In genomic region chr15:58999694-59000093, GRCh38 we compare ENCODE assay signal across 19 cellular contexts. TPM values are rescaled to one million over a fixed set of nuclear protein-coding genes. Genes with fewer than 3 reads are reported as not detected.
A peak's percentile ranks its signal among the peaks of the same experiment; 100 is the strongest.
DNase-seq lines count a peak whose midpoint lies in the region; ATAC-seq, FAIRE-seq and TF ChIP-seq lines count a peak whose summit lies in the region.
"Had no signal": no experiment of that assay in that cellular context is flagged by ENCODE, and none has a peak within 500 bp of the region (broad histone marks: within the 10 kb centered on the region; RNA-seq: fewer than 3 reads in every experiment).

No MANE protein-coding gene starts in this region.

- ATAC-seq in GM12878 (no peak), HG02571 (IDR thresholded peaks at IDR 0.05; ENCODE audit: unreplicated experiment) (no peak)
- no peak for ATAC-seq in stimulated activated naive B cell treated with anti-CD40 and anti-IgM and Interleukin-4, amounts not matched to agents 10 μg/mL and 1 μg/mL and 100 μg/mL, for 72 hours (replicated peaks)
- ATAC-seq: K562 had no signal

- BruUV-seq in GM12878 (replicated peaks; lab: Mats Ljungman, UMichigan) = no TSS peak

- no peak for TF ChIP-seq EP300 in GM12878 (IDR thresholded peaks at IDR 0.05; ENCODE audit: borderline replicate concordance in 1 of 2, control insufficient read depth in 1 of 2, low read depth in 2 of 2, low read length in 2 of 2)

- peaks cover 6% of the 10 kb centered on the region for H3K36me3 Mint-ChIP-seq in activated naive CD4-positive, alpha-beta T cell treated with anti-CD3 and anti-CD28 coated beads, Interleukin-2, amount 50 U/mL, for 24 hours
- peaks cover 17% of the 10 kb centered on the region for H3K36me3 Mint-ChIP-seq in activated naive CD4-positive, alpha-beta T cell treated with anti-CD3 and anti-CD28 coated beads, Interleukin-2, amount 10 ng/mL, durations not matched to agents 7 days and 5 days
- peaks cover 5% of the 10 kb centered on the region for H3K36me3 Mint-ChIP-seq in IgD-negative memory B cell
- peaks cover 35 to 42% of the 10 kb centered on the region in 2 donors for H3K36me3 Mint-ChIP-seq in stimulated activated naive B cell treated with anti-CD40 and anti-IgM and Interleukin-4, amounts not matched to agents 10 μg/mL and 1 μg/mL and 100 μg/mL, for 72 hours

- POLR2A ChIA-PET in GM12878 (lab: Charles Lee) = interaction anchor here (0.6 kb wide), 2 partner anchors 17 to 56 kb away, joined by 6 read pairs; no protein-coding TSS in a partner anchor

- intact Hi-C loops in GM12878 (cut with micrococcal nuclease; ENCODE audit: unreplicated experiment) (no loop called here), prostate gland (cut with DNase I) (no loop called here)

- H3K4me3 ChIP-seq in GM12878 = no peak overlapping the region
- H3K4me3 ChIP-seq in prostate gland = no peak overlapping the region
- H3K4me3 ChIP-seq: A549, BLaER1, K562, Peyer's patch had no signal

- in situ Hi-C loops in GM12878 (cut with MboI) = no loop called here

- no peaks in the 10 kb centered on the region for H3K27me3 Mint-ChIP-seq in activated naive CD4-positive, alpha-beta T cell treated with anti-CD3 and anti-CD28 coated beads, Interleukin-2, amount 50 U/mL, for 24 hours
- H3K27me3 Mint-ChIP-seq in activated naive CD4-positive, alpha-beta T cell treated with anti-CD3 and anti-CD28 coated beads, Interleukin-2, amount 10 ng/mL, durations not matched to agents 7 days and 5 days = no peaks in the 10 kb centered on the region
- H3K27me3 Mint-ChIP-seq in IgD-negative memory B cell = no peaks in the 10 kb centered on the region
- no peaks in the 10 kb centered on the region for H3K27me3 Mint-ChIP-seq in stimulated activated naive B cell treated with anti-CD40 and anti-IgM and Interleukin-4, amounts not matched to agents 10 μg/mL and 1 μg/mL and 100 μg/mL, for 72 hours

- SMC1A ChIA-PET in GM12878 (lab: Charles Lee; ENCODE audit: uncharacterized antibody, unreplicated experiment) = interaction anchor here (2.2 kb wide), 1 partner anchor 11 kb away, joined by 9 read pairs; no protein-coding TSS in a partner anchor

- H2AFZ ChIP-seq in GM12878 (ENCODE audit: control insufficient read depth, low read depth, low read length) = no peak overlapping the region

- CTCF ChIA-PET in activated naive CD4-positive, alpha-beta T cell treated with anti-CD3 and anti-CD28 coated beads, Interleukin-2, amount 10 ng/mL, durations not matched to agents 7 days and 5 days (lab: Charles Lee) = no interaction called here
- CTCF ChIA-PET in GM12878 (lab: Yijun Ruan, JAX) = no interaction called here

- H3K27me3 ChIP-seq in GM12878 (replicated peaks in 1 of 2; ENCODE audit: control insufficient read depth in 2 of 2, insufficient read depth in 2 of 2, low read length in 1 of 2) = no peaks in the 10 kb centered on the region
- no peaks in the 10 kb centered on the region for H3K27me3 ChIP-seq in prostate gland (replicated peaks; ENCODE audit: insufficient read depth)
- H3K27me3 ChIP-seq: BLaER1, Peyer's patch had no signal

- peaks cover 17% of the 10 kb centered on the region for H3K4me1 ChIP-seq in GM12878 (ENCODE audit: control insufficient read depth, insufficient read depth, low read length)
- H3K4me1 ChIP-seq in prostate gland (replicated peaks) = no peaks in the 10 kb centered on the region
- H3K4me1 ChIP-seq: A549, Peyer's patch had no signal

- no peak overlapping the region for H3K4me3 Mint-ChIP-seq in activated naive CD4-positive, alpha-beta T cell treated with anti-CD3 and anti-CD28 coated beads, Interleukin-2, amount 50 U/mL, for 24 hours
- no peak overlapping the region for H3K4me3 Mint-ChIP-seq in activated naive CD4-positive, alpha-beta T cell treated with anti-CD3 and anti-CD28 coated beads, Interleukin-2, amount 10 ng/mL, durations not matched to agents 7 days and 5 days
- H3K4me3 Mint-ChIP-seq in IgD-negative memory B cell = peak overlapping the region in 1 of 4 donors; percentile 32
- peak overlapping the region; percentile 17 to 43 for H3K4me3 Mint-ChIP-seq in stimulated activated naive B cell treated with anti-CD40 and anti-IgM and Interleukin-4, amounts not matched to agents 10 μg/mL and 1 μg/mL and 100 μg/mL, for 72 hours

- H3K9me3 Mint-ChIP-seq in activated naive CD4-positive, alpha-beta T cell treated with anti-CD3 and anti-CD28 coated beads, Interleukin-2, amount 50 U/mL, for 24 hours = no peaks in the 10 kb centered on the region
- no peaks in the 10 kb centered on the region for H3K9me3 Mint-ChIP-seq in activated naive CD4-positive, alpha-beta T cell treated with anti-CD3 and anti-CD28 coated beads, Interleukin-2, amount 10 ng/mL, durations not matched to agents 7 days and 5 days
- no peaks in the 10 kb centered on the region for H3K9me3 Mint-ChIP-seq in IgD-negative memory B cell
- H3K9me3 Mint-ChIP-seq in stimulated activated naive B cell treated with anti-CD40 and anti-IgM and Interleukin-4, amounts not matched to agents 10 μg/mL and 1 μg/mL and 100 μg/mL, for 72 hours = no peaks in the 10 kb centered on the region

- peaks cover 0 to 9% of the 10 kb centered on the region in 2 experiments; a peak in 2 of 4 replicates for H3K36me3 ChIP-seq in GM12878 (ENCODE audit: control insufficient read depth in 2 of 2, insufficient read depth in 2 of 2, low read length in 1 of 2)
- no peaks in the 10 kb centered on the region for H3K36me3 ChIP-seq in prostate gland

- no peaks in the 10 kb centered on the region; the same call in 1 of the 2 replicates for H4K20me1 ChIP-seq in GM12878 (ENCODE audit: control insufficient read depth, insufficient read depth)

- H3K9me3 ChIP-seq in GM12878 (replicated peaks; ENCODE audit: control insufficient read depth, insufficient read depth, low read length) = no peaks in the 10 kb centered on the region; the same call in 2 of the 3 replicates
- H3K9me3 ChIP-seq in prostate gland = no peaks in the 10 kb centered on the region
- H3K9me3 ChIP-seq: A549, Peyer's patch had no signal

- H3K4me1 Mint-ChIP-seq in activated naive CD4-positive, alpha-beta T cell treated with anti-CD3 and anti-CD28 coated beads, Interleukin-2, amount 50 U/mL, for 24 hours = peaks cover 68% of the 10 kb centered on the region
- peaks cover 28% of the 10 kb centered on the region for H3K4me1 Mint-ChIP-seq in activated naive CD4-positive, alpha-beta T cell treated with anti-CD3 and anti-CD28 coated beads, Interleukin-2, amount 10 ng/mL, durations not matched to agents 7 days and 5 days
- H3K4me1 Mint-ChIP-seq in IgD-negative memory B cell = peaks cover 40 to 53% (median 52%) of the 10 kb centered on the region in 3 donors
- peaks cover 34 to 62% of the 10 kb centered on the region in 2 donors for H3K4me1 Mint-ChIP-seq in stimulated activated naive B cell treated with anti-CD40 and anti-IgM and Interleukin-4, amounts not matched to agents 10 μg/mL and 1 μg/mL and 100 μg/mL, for 72 hours

- no peak for DNase-seq in activated naive CD4-positive, alpha-beta T cell treated with anti-CD3 and anti-CD28 coated beads, Interleukin-2, amount 10 ng/mL, durations not matched to agents 7 days and 5 days
- DNase-seq in GM12878 (ENCODE audit: low read depth, low spot score) (no peak), prostate gland (ENCODE audit: low spot score) (no peak)
- no peak for DNase-seq in stimulated activated naive B cell treated with anti-CD40 and anti-IgM and Interleukin-4, amounts not matched to agents 10 μg/mL and 1 μg/mL and 100 μg/mL, for 72 hours
- DNase-seq in stimulated activated CD4-positive, alpha-beta T cell treated with anti-CD3 and anti-CD28 coated beads, Interleukin-12 subunit alpha, Interleukin-12 subunit beta, amount 100 ng/mL, for 4 hours = no peak
- DNase-seq: DMS79 treated with DMSO at 0.1 percent for 48 hours, H7, NCI-H1048, NCI-H1436 treated with DMSO at 0.1 percent for 48 hours, NCI-H2029 treated with DMSO at 0.1 percent for 48 hours, NCI-H2171, NCI-H526, Peyer's patch had no signal

- H3K4me2 ChIP-seq in GM12878 (ENCODE audit: control insufficient read depth, insufficient read depth) = no peak overlapping the region
- H3K4me2 ChIP-seq: A549, BLaER1 had no signal

- no peak overlapping the region for H3K9ac ChIP-seq in GM12878 (ENCODE audit: control insufficient read depth, insufficient read depth, low read length)
- H3K9ac ChIP-seq: BLaER1 had no signal

- RAD21 ChIA-PET in GM12878 (lab: Charles Lee; ENCODE audit: unreplicated experiment) = no interaction called here

- peaks cover 79% of the 10 kb centered on the region for H3K79me2 ChIP-seq in GM12878 (ENCODE audit: control insufficient read depth, insufficient read depth, low read length)

- WGBS in GM12878 (ENCODE audit: insufficient coverage, insufficient replicate concordance, low lambda C conversion rate, missing lambda C conversion rate) = 95% methylated on average over 2 of the region's 2 CpGs
- 93% methylated on average over 2 of the region's 2 CpGs for WGBS in prostate gland

- FAIRE-seq in GM12878 (lab: Jason Lieb, UNC) = no peak
- FAIRE-seq: A549, K562 had no signal

- H3K27ac Mint-ChIP-seq in activated naive CD4-positive, alpha-beta T cell treated with anti-CD3 and anti-CD28 coated beads, Interleukin-2, amount 50 U/mL, for 24 hours = peak overlapping the region; percentile 79
- no peak overlapping the region for H3K27ac Mint-ChIP-seq in activated naive CD4-positive, alpha-beta T cell treated with anti-CD3 and anti-CD28 coated beads, Interleukin-2, amount 10 ng/mL, durations not matched to agents 7 days and 5 days
- H3K27ac Mint-ChIP-seq in IgD-negative memory B cell = peak overlapping the region; percentile 24 to 75 (median 33)
- H3K27ac Mint-ChIP-seq in stimulated activated naive B cell treated with anti-CD40 and anti-IgM and Interleukin-4, amounts not matched to agents 10 μg/mL and 1 μg/mL and 100 μg/mL, for 72 hours = peak overlapping the region; percentile 76

- TF ChIP-seq CTCF in GM12878 (IDR thresholded peaks at IDR 0.05 in 2 of 3, conservative IDR thresholded peaks at IDR 0.05 in 1 of 3; ENCODE audit: control insufficient read depth in 2 of 3, extremely low read depth in 1 of 3, insufficient read depth in 1 of 3, low read depth in 3 of 3, low read length in 3 of 3) (no peak), prostate gland (IDR thresholded peaks at IDR 0.05) (no peak)

- TF ChIP-seq POLR2A in GM12878 (IDR thresholded peaks at IDR 0.05; ENCODE audit: low read depth, low read length) (no peak), prostate gland (IDR thresholded peaks at IDR 0.05) (no peak)

- TF ChIP-seq RAD21 in GM12878 (IDR thresholded peaks at IDR 0.05; ENCODE audit: insufficient read depth, low read depth, low read length) = no peak

- H3K27ac ChIP-seq in GM12878 (ENCODE audit: control insufficient read depth, insufficient read depth) (no peak overlapping the region; the same call in 1 of the 2 replicates), prostate gland (no peak overlapping the region)
- H3K27ac ChIP-seq: A549, BLaER1, Peyer's patch had no signal

RNA-seq across cellular contexts. Expression of gene RNF111, which starts 12.2 kb away (rescaled TPM):
- polyA plus RNA-seq in IgD-negative memory B cell (25.3 TPM), GM12878 (2011; rRNA removed) (30.4 and 34.7 TPM in 2 replicates), GM12878 (2014; fragmentation: Illumina TruSeq; extraction: Trizol) (17.8 and 18.1 TPM in 2 replicates), GM12878 (2014; fragmentation: Nextera tagmentation; extraction: Ambion mirVana) (1 to 10 TPM; 8.6 TPM), GM12878 (2014; rRNA removed) (13.8 and 15.2 TPM in 2 replicates), GM12878 (2016; fragmentation: Nextera tagmentation; extraction: Ambion mirVana) (10 to 100 TPM; 16.3 to 22.0 TPM)
- total RNA-seq in GM12878 (2013; cell fraction: nucleolus; rRNA removed) = 74.1 and 75.7 TPM in 2 replicates
- total RNA-seq in GM12878 (2014; rRNA removed) (13.1 and 13.8 TPM in 2 replicates), GM12878 (2014; rRNA removed; fragmentation: Illumina TruSeq; extraction: Trizol) (15.1 and 16.8 TPM in 2 replicates), GM12878 (2021) (22.3 and 25.0 TPM in 2 replicates), prostate gland (10 to 100 TPM; 15.4 to 22.5 TPM)
- 6.1 TPM for polyA plus RNA-seq in GM12878 (2011; ENCODE audit: low read depth)
- 17.3 and 24.5 TPM in 2 replicates for polyA plus RNA-seq in GM12878 (2011; cell fraction: cytosol; rRNA removed)
- polyA plus RNA-seq in GM12878 (2011; cell fraction: nucleus; rRNA removed) = 28.3 and 34.8 TPM in 2 replicates
- 8.0 and 15.5 TPM in 2 replicates for polyA plus RNA-seq in GM12878 (2012)
- polyA minus RNA-seq in GM12878 (2011; rRNA and poly(A)+ RNA removed) = 90.9 and 109 TPM in 2 replicates
- polyA minus RNA-seq in GM12878 (2011; cell fraction: cytosol; rRNA and poly(A)+ RNA removed) = 15.5 and 24.2 TPM in 2 replicates
- polyA minus RNA-seq in GM12878 (2011; cell fraction: nucleus; rRNA and poly(A)+ RNA removed) = 48.0 and 72.3 TPM in 2 replicates

Comparison
In these comparisons a context has a peak if more than half of its experiments do, and no peak if none do; other contexts are left out.
1. H3K4me3 Mint-ChIP-seq: peak in stimulated activated naive B cell treated with anti-CD40 and anti-IgM and Interleukin-4, amounts not matched to agents 10 μg/mL and 1 μg/mL and 100 μg/mL, for 72 hours (2 of 2); none in activated naive CD4-positive, alpha-beta T cell treated with anti-CD3 and anti-CD28 coated beads, Interleukin-2, amount 50 U/mL, for 24 hours (single experiment) and activated naive CD4-positive, alpha-beta T cell treated with anti-CD3 and anti-CD28 coated beads, Interleukin-2, amount 10 ng/mL, durations not matched to agents 7 days and 5 days (single experiment).